Comparison of ENCODE assay signal across 30 cellular contexts in the genomic region with DNA sequence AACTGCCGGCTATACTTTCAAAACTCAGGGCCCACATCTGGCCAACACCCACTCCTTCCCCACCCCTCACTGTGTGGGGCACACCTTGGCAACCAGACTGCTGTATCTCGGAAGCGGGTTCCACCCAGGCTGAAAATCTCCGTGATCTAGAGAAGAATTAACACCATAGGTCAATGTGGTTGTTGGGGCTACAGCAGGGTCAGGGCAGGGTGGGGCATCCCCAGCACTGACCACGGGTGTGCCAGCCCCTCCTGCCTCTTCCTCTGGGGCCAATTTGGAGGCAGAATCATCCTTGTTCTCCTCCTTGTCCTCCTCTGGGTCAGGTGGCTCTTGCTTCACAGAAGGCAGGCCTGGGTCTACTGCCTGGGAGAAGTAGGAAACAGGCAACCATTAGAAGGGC.
"Had no signal": no experiment of that assay in that cellular context is flagged by ENCODE, and none has a peak within 500 bp of the region (broad histone marks: within the 10 kb centered on the region; RNA-seq: fewer than 3 reads in every experiment).

No MANE protein-coding gene starts in this region.

- DNase-seq: activated B cell treated with CpG ODN at 0.5 μM for 24 hours; activated CD4-positive, alpha-beta T cell treated with anti-CD3 and anti-CD28 coated beads for 48 hours; activated CD4-positive, alpha-beta T cell treated with anti-CD3 and anti-CD28 coated beads, Interleukin-2, amount 50 U/mL, for 1 hour; activated CD4-positive, alpha-beta T cell treated with anti-CD3 and anti-CD28 coated beads, Interleukin-2, amount 50 U/mL, for 48 hours; activated CD8-positive, alpha-beta memory T cell treated with anti-CD3 and anti-CD28 coated beads for 24 hours; activated CD8-positive, alpha-beta T cell treated with anti-CD3 and anti-CD28 coated beads for 36 hours; activated gamma-delta T cell; activated naive CD4-positive, alpha-beta T cell; activated naive CD4-positive, alpha-beta T cell treated with anti-CD3 and anti-CD28 coated beads, Interleukin-2, amount 10 ng/mL, durations not matched to agents 7 days and 5 days; activated T-cell treated with anti-CD3 and anti-CD28 coated beads, Interleukin-2, amount 50 U/mL, for 1 hour; activated T-cell treated with anti-CD3 and anti-CD28 coated beads, Interleukin-2, amount 50 U/mL, for 72 hours; adrenal gland; amygdala; aorta; body of pancreas; caudate nucleus; colonic mucosa; effector CD8-positive, alpha-beta T cell; erythroblast; esophagus squamous epithelium; foreskin melanocyte; heart right ventricle; T-helper 1 cell; T-helper 17 cell; T1000; WERI-Rb-1 had no signal

- H3K4me3 Mint-ChIP-seq: activated B cell treated with CpG ODN at 0.5 μM for 24 hours; activated CD8-positive, alpha-beta T cell treated with anti-CD3 and anti-CD28 coated beads for 36 hours; activated naive CD4-positive, alpha-beta T cell treated with anti-CD3 and anti-CD28 coated beads, Interleukin-2, amount 10 ng/mL, durations not matched to agents 7 days and 5 days; activated T-cell treated with anti-CD3 and anti-CD28 coated beads, Interleukin-2, amount 50 U/mL, for 72 hours; T-helper 17 cell; T-helper 2 cell treated with Interferon-gamma antibody and Interleukin-4, amounts not matched to agents 5 μg/mL and 100 μg/mL, for 36 hours had no signal

- H3K9me3 Mint-ChIP-seq: activated B cell treated with CpG ODN at 0.5 μM for 24 hours; activated CD8-positive, alpha-beta T cell treated with anti-CD3 and anti-CD28 coated beads for 36 hours; activated naive CD4-positive, alpha-beta T cell treated with anti-CD3 and anti-CD28 coated beads, Interleukin-2, amount 10 ng/mL, durations not matched to agents 7 days and 5 days; activated naive CD4-positive, alpha-beta T cell treated with anti-CD3 and anti-CD28 coated beads, Interleukin-2, amount 50 U/mL, for 72 hours; activated T-cell treated with anti-CD3 and anti-CD28 coated beads, Interleukin-2, amount 50 U/mL, for 72 hours; T-helper 2 cell treated with Interferon-gamma antibody and Interleukin-4, amounts not matched to agents 5 μg/mL and 100 μg/mL, for 36 hours had no signal

- ATAC-seq: activated CD4-positive, CD25-positive, alpha-beta regulatory T cell treated with anti-CD3 and anti-CD28 coated beads, Interleukin-2, amount 50 U/mL, for 24 hours; activated CD8-positive, alpha-beta T cell treated with anti-CD3 and anti-CD28 coated beads for 36 hours; activated naive CD4-positive, alpha-beta T cell treated with anti-CD3 and anti-CD28 coated beads, Interleukin-2, amount 50 U/mL, for 72 hours; activated T-cell treated with anti-CD3 and anti-CD28 coated beads, Interleukin-2, amount 50 U/mL, for 72 hours; body of pancreas; gastroesophageal sphincter; heart right ventricle; T-helper 17 cell had no signal

- H3K27me3 Mint-ChIP-seq: activated B cell treated with CpG ODN at 0.5 μM for 24 hours; activated CD8-positive, alpha-beta T cell treated with anti-CD3 and anti-CD28 coated beads for 36 hours; activated naive CD4-positive, alpha-beta T cell treated with anti-CD3 and anti-CD28 coated beads, Interleukin-2, amount 10 ng/mL, durations not matched to agents 7 days and 5 days; T-helper 17 cell had no signal

- H3K27ac Mint-ChIP-seq: activated B cell treated with CpG ODN at 0.5 μM for 24 hours; activated CD8-positive, alpha-beta T cell treated with anti-CD3 and anti-CD28 coated beads for 36 hours; activated naive CD4-positive, alpha-beta T cell treated with anti-CD3 and anti-CD28 coated beads, Interleukin-2, amount 10 ng/mL, durations not matched to agents 7 days and 5 days; activated T-cell treated with anti-CD3 and anti-CD28 coated beads, Interleukin-2, amount 50 U/mL, for 72 hours; T-helper 17 cell; T-helper 2 cell treated with Interferon-gamma antibody and Interleukin-4, amounts not matched to agents 5 μg/mL and 100 μg/mL, for 36 hours had no signal

- H3K27ac ChIP-seq: adrenal gland, body of pancreas, colonic mucosa, esophagus squamous epithelium, gastroesophageal sphincter, heart right ventricle, WERI-Rb-1 had no signal
